Comparison of ENCODE assay signal across 24 cellular contexts in genomic region chr5:91164424-91164823, GRCh38.
DNase-seq lines count a peak whose midpoint lies in the region; ATAC-seq and TF ChIP-seq lines count a peak whose summit lies in the region.
"Had no signal": no experiment of that assay in that cellular context is flagged by ENCODE, and none has a peak within 500 bp of the region (broad histone marks: within the 10 kb centered on the region; RNA-seq: fewer than 3 reads in every experiment).

No MANE protein-coding gene starts in this region.

- no peaks in the 10 kb centered on the region for H3K27me3 ChIP-seq in left ventricle myocardium inferior (ENCODE audit: low read depth)
- H3K27me3 ChIP-seq in tibial artery: no peaks in the 10 kb centered on the region
- H3K27me3 ChIP-seq: BLaER1, upper lobe of left lung had no signal

- H3K36me3 ChIP-seq in left ventricle myocardium inferior (no peaks in the 10 kb centered on the region), tibial artery (no peaks in the 10 kb centered on the region)
- H3K36me3 ChIP-seq: BLaER1, upper lobe of left lung had no signal

- no peaks in the 10 kb centered on the region for H3K27me3 Mint-ChIP-seq in dendritic cell treated with granulocyte-macrophage colony-stimulating factor and Interleukin-4, amounts not matched to agents 40 ng/mL and 50 ng/mL, for 4 days
- no peaks in the 10 kb centered on the region for H3K27me3 Mint-ChIP-seq in neural crest cell (ENCODE audit: low read depth)
- H3K27me3 Mint-ChIP-seq: activated naive CD4-positive, alpha-beta T cell treated with anti-CD3 and anti-CD28 coated beads, Interleukin-2, amount 10 ng/mL, durations not matched to agents 7 days and 5 days; effector memory CD8-positive, alpha-beta T cell had no signal

- H3K9me3 ChIP-seq in left ventricle myocardium inferior (replicated peaks) (no peaks in the 10 kb centered on the region), tibial artery (no peaks in the 10 kb centered on the region)
- H3K9me3 ChIP-seq: BLaER1, upper lobe of left lung had no signal

- TF ChIP-seq CTCF in left ventricle myocardium inferior (IDR thresholded peaks at IDR 0.05; ENCODE audit: borderline replicate concordance) (no peak), neural crest cell (conservative IDR thresholded peaks at IDR 0.05) (no peak), tibial artery (IDR thresholded peaks at IDR 0.05) (no peak)

- no peak for ATAC-seq in Right ventricle myocardium superior (ENCODE audit: poor library complexity)
- ATAC-seq: activated T-cell treated with anti-CD3 and anti-CD28 coated beads, Interleukin-2, amount 50 U/mL, for 72 hours; effector memory CD8-positive, alpha-beta T cell had no signal

- H3K4me3 ChIP-seq in left ventricle myocardium inferior (no peak overlapping the region), tibial artery (no peak overlapping the region)
- H3K4me3 ChIP-seq: BLaER1, upper lobe of left lung had no signal

- H3K36me3 Mint-ChIP-seq in dendritic cell treated with granulocyte-macrophage colony-stimulating factor and Interleukin-4, amounts not matched to agents 40 ng/mL and 50 ng/mL, for 4 days (ENCODE audit: low read depth): no peaks in the 10 kb centered on the region
- peaks cover 3% of the 10 kb centered on the region for H3K36me3 Mint-ChIP-seq in neural crest cell (ENCODE audit: low read depth)
- H3K36me3 Mint-ChIP-seq: activated naive CD4-positive, alpha-beta T cell treated with anti-CD3 and anti-CD28 coated beads, Interleukin-2, amount 10 ng/mL, durations not matched to agents 7 days and 5 days had no signal

- H3K27ac ChIP-seq in left ventricle myocardium inferior (replicated peaks): peak overlapping the region; percentile 65
- peak overlapping the region; percentile 2 to 16 for H3K27ac ChIP-seq in tibial artery
- H3K27ac ChIP-seq: BLaER1, parathyroid adenoma, upper lobe of left lung had no signal

- peaks cover 15% of the 10 kb centered on the region for H3K4me1 ChIP-seq in left ventricle myocardium inferior
- peaks cover 0 to 25% (median 8%) of the 10 kb centered on the region in 4 donors for H3K4me1 ChIP-seq in tibial artery
- H3K4me1 ChIP-seq: parathyroid adenoma had no signal

- peaks cover 29% of the 10 kb centered on the region for H3K4me1 Mint-ChIP-seq in dendritic cell treated with granulocyte-macrophage colony-stimulating factor and Interleukin-4, amounts not matched to agents 40 ng/mL and 50 ng/mL, for 4 days (ENCODE audit: low read depth)
- peaks cover 33% of the 10 kb centered on the region for H3K4me1 Mint-ChIP-seq in neural crest cell

- no peaks in the 10 kb centered on the region for H3K9me3 Mint-ChIP-seq in dendritic cell treated with granulocyte-macrophage colony-stimulating factor and Interleukin-4, amounts not matched to agents 40 ng/mL and 50 ng/mL, for 4 days
- peaks cover 2% of the 10 kb centered on the region for H3K9me3 Mint-ChIP-seq in neural crest cell
- H3K9me3 Mint-ChIP-seq: activated CD4-positive, alpha-beta T cell treated with anti-CD3 and anti-CD28 coated beads, Interleukin-2, amount 10 ng/mL, durations not matched to agents 24 days and 14 days; activated naive CD4-positive, alpha-beta T cell treated with anti-CD3 and anti-CD28 coated beads, Interleukin-2, amount 10 ng/mL, durations not matched to agents 7 days and 5 days; activated T-cell treated with anti-CD3 and anti-CD28 coated beads, Interleukin-2, amount 50 U/mL, for 72 hours; central memory CD8-positive, alpha-beta T cell; effector memory CD8-positive, alpha-beta T cell; nephron progenitor cell; T-helper 1 cell treated with Interleukin-12 subunit alpha and Interleukin-12 subunit beta and Interleukin-4 antibody, amounts not matched to agents 30 μg/mL and 1 μg/mL, for 36 hours had no signal

- intact Hi-C loops in left ventricle myocardium inferior (cut with micrococcal nuclease): no loop called here
- intact Hi-C loops in Right ventricle myocardium superior (cut with DNase I): no loop called here
- intact Hi-C loops in dendritic cell treated with granulocyte-macrophage colony-stimulating factor and Interleukin-4, amounts not matched to agents 40 ng/mL and 50 ng/mL, for 4 days (cut with micrococcal nuclease): loop anchor here (5.0 kb wide), 2 partner anchors 62 to 218 kb away; partner anchors contain the start of gene ARRDC3
- intact Hi-C loops in tibial artery (cut with DNase I; ENCODE audit: low total_unique reads): no loop called here

- peak overlapping the region; percentile 30 for H3K27ac Mint-ChIP-seq in dendritic cell treated with granulocyte-macrophage colony-stimulating factor and Interleukin-4, amounts not matched to agents 40 ng/mL and 50 ng/mL, for 4 days
- peak overlapping the region; percentile 35 for H3K27ac Mint-ChIP-seq in neural crest cell (ENCODE audit: unreplicated experiment)
- H3K27ac Mint-ChIP-seq: activated CD4-positive, alpha-beta T cell treated with anti-CD3 and anti-CD28 coated beads, Interleukin-2, amount 10 ng/mL, durations not matched to agents 24 days and 14 days; activated naive CD4-positive, alpha-beta T cell treated with anti-CD3 and anti-CD28 coated beads, Interleukin-2, amount 10 ng/mL, durations not matched to agents 7 days and 5 days; activated T-cell treated with anti-CD3 and anti-CD28 coated beads, Interleukin-2, amount 50 U/mL, for 72 hours; effector memory CD8-positive, alpha-beta T cell; nephron progenitor cell; T-helper 1 cell treated with Interleukin-12 subunit alpha and Interleukin-12 subunit beta and Interleukin-4 antibody, amounts not matched to agents 30 μg/mL and 1 μg/mL, for 36 hours had no signal

- H3K4me3 Mint-ChIP-seq in dendritic cell treated with granulocyte-macrophage colony-stimulating factor and Interleukin-4, amounts not matched to agents 40 ng/mL and 50 ng/mL, for 4 days: no peak overlapping the region
- H3K4me3 Mint-ChIP-seq in neural crest cell: no peak overlapping the region
- H3K4me3 Mint-ChIP-seq: activated CD4-positive, alpha-beta T cell treated with anti-CD3 and anti-CD28 coated beads, Interleukin-2, amount 10 ng/mL, durations not matched to agents 24 days and 14 days; activated naive CD4-positive, alpha-beta T cell treated with anti-CD3 and anti-CD28 coated beads, Interleukin-2, amount 10 ng/mL, durations not matched to agents 7 days and 5 days; activated T-cell treated with anti-CD3 and anti-CD28 coated beads, Interleukin-2, amount 50 U/mL, for 72 hours; central memory CD8-positive, alpha-beta T cell; effector memory CD8-positive, alpha-beta T cell; nephron progenitor cell; T-helper 1 cell treated with Interleukin-12 subunit alpha and Interleukin-12 subunit beta and Interleukin-4 antibody, amounts not matched to agents 30 μg/mL and 1 μg/mL, for 36 hours had no signal

- no peak for DNase-seq in left ventricle myocardium inferior
- no peak for DNase-seq in Right ventricle myocardium superior
- DNase-seq in neural crest cell (ENCODE audit: low read depth, low spot score): no peak
- no peak for DNase-seq in tibial artery
- no peak for DNase-seq in stimulated activated CD4-positive, alpha-beta T cell treated with anti-CD3 and anti-CD28 coated beads, Interleukin-4, amount 100 ng/mL, for 1 hour
- no peak for DNase-seq in NCI-H748 treated with DMSO at 0.1 percent for 48 hours (lab: John Stamatoyannopoulos, UW)
- no peak for DNase-seq in NCI-H226
- DNase-seq: activated CD4-positive, alpha-beta T cell treated with anti-CD3 and anti-CD28 coated beads, Interleukin-2, amount 10 ng/mL, durations not matched to agents 24 days and 14 days; activated naive CD4-positive, alpha-beta T cell treated with anti-CD3 and anti-CD28 coated beads, Interleukin-2, amount 10 ng/mL, durations not matched to agents 7 days and 5 days; activated T-cell treated with anti-CD3 and anti-CD28 coated beads, Interleukin-2, amount 50 U/mL, for 72 hours; effector memory CD8-positive, alpha-beta T cell; Karpas-422; NCI-H1048; NCI-H1930; NCI-H82; nephron progenitor cell; stimulated activated CD4-positive, alpha-beta T cell treated with anti-CD3 and anti-CD28 coated beads, Interleukin-2, amount 100 ng/mL, for 24 hours; stimulated activated naive CD4-positive, alpha-beta T cell; upper lobe of left lung had no signal
